8 cellular contexts compared by ENCODE assay signal in the genomic region with DNA sequence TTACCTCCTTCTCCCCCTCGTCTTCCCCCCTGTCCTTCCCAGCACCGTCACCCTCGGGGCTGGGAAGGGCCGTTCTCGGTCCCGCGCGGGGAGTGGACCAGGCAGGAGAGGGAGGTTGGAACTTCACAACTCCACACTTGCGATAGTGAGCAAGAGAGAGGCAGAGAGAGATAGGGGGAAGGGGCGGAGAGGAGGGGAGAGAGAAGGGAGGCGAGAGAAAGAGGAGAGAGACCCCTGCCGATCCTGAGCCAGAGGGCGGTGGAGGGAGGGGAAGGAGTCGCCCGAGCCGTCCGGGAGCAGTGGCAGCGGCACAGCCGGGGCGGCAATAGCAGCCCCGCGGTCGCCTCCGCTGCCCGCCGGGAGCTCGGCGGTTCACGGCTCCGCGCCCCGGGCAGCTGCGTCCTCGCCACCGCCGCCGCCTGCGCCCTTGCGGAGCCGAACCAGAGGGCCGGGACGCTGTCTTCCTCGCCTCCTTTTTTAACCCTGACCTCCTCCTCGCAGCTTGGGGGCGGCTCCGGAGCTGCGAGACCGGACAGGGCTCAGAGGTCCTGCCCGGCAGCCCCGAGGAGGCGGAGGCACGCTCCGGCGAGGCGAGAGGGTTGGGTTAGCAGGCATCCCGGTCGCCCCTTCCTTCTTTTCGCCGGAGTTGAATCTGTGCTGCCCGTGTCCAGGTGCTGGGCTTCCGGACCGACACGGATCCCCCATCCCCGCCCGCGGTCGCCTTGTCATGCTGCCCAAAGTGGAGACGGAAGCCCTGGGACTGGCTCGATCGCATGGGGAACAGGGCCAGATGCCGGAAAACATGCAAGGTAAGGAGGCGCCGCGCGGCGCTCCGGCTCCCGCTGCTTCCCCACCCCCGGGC. TPM values are rescaled to one million over a fixed set of nuclear protein-coding genes. Genes with fewer than 3 reads are reported as not detected.
DNase-seq lines count a peak whose midpoint lies in the region; FAIRE-seq and TF ChIP-seq lines count a peak whose summit lies in the region.

No MANE protein-coding gene starts in this region.

- no peaks in the 10 kb centered on the region for H3K9me3 Mint-ChIP-seq in activated naive CD8-positive, alpha-beta T cell treated with anti-CD3 and anti-CD28 coated beads for 36 hours

- H3K4me3 ChIP-seq in NB4 (ENCODE audit: low read depth, low read length) (peak overlapping the region; percentile 28), iPS-18c (ENCODE audit: insufficient read depth, low read depth, low read length) (peak overlapping the region; percentile 61)

- H3K36me3 Mint-ChIP-seq in activated naive CD8-positive, alpha-beta T cell treated with anti-CD3 and anti-CD28 coated beads for 36 hours: no peaks in the 10 kb centered on the region

- no peaks in the 10 kb centered on the region for H3K9me3 ChIP-seq in iPS-18c (ENCODE audit: control insufficient read depth, insufficient read depth, low read length)

- peak overlapping the region; percentile 69 for H3K4me3 Mint-ChIP-seq in activated naive CD8-positive, alpha-beta T cell treated with anti-CD3 and anti-CD28 coated beads for 36 hours

- TF ChIP-seq POLR2A in NB4 (IDR thresholded peaks at IDR 0.05; ENCODE audit: extremely low read depth, insufficient read length) (no peak), GM12892 (IDR thresholded peaks at IDR 0.05; ENCODE audit: low read depth, low read length) (no peak)

- no peak for FAIRE-seq in GM12892 (lab: Jason Lieb, UNC)

- no peak for TF ChIP-seq CTCF in NB4 (IDR thresholded peaks at IDR 0.05; ENCODE audit: low read depth, low read length)

- peaks cover 45% of the 10 kb centered on the region for H3K27me3 Mint-ChIP-seq in activated naive CD8-positive, alpha-beta T cell treated with anti-CD3 and anti-CD28 coated beads for 36 hours

- DNase-seq in NCI-H2227 (lab: John Stamatoyannopoulos, UW; ENCODE audit: unreplicated experiment): peak; percentile 29
- no peak for DNase-seq in NCI-H2227 treated with DMSO at 0.1 percent for 48 hours (lab: John Stamatoyannopoulos, UW)
- DNase-seq in NB4 (ENCODE audit: low read depth): peak; percentile 52
- DNase-seq in activated naive CD8-positive, alpha-beta T cell treated with anti-CD3 and anti-CD28 coated beads for 36 hours: peak; percentile 39
- peak; percentile 52 for DNase-seq in stimulated activated CD8-positive, alpha-beta memory T cell treated with anti-CD3 and anti-CD28 coated beads, Interleukin-4, amount 100 ng/mL, for 48 hours
- no peak for DNase-seq in GM12892 (ENCODE audit: insufficient read length)
- DNase-seq in stimulated activated naive CD4-positive, alpha-beta T cell treated with Interleukin-2 at 50 U/mL for 16 hours (lab: John Stamatoyannopoulos, UW): no peak

- H3K4me1 Mint-ChIP-seq in activated naive CD8-positive, alpha-beta T cell treated with anti-CD3 and anti-CD28 coated beads for 36 hours: peaks cover 35% of the 10 kb centered on the region

- no peak overlapping the region for H3K27ac Mint-ChIP-seq in activated naive CD8-positive, alpha-beta T cell treated with anti-CD3 and anti-CD28 coated beads for 36 hours

RNA-seq across cellular contexts. Expression of gene NR5A2, which starts 11.7 kb away (rescaled TPM):
- under 1 TPM; 0.06 to 0.08 TPM for total RNA-seq in activated naive CD8-positive, alpha-beta T cell treated with anti-CD3 and anti-CD28 coated beads for 36 hours
- polyA plus RNA-seq in GM12892 (2012; ENCODE audit: missing spikeins): 0.38 TPM

Comparison
In these comparisons a context has a peak if more than half of its experiments do, and no peak if none do; other contexts are left out.
1. DNase-seq: peak in NCI-H2227 (single experiment), NB4 (single experiment), activated naive CD8-positive, alpha-beta T cell treated with anti-CD3 and anti-CD28 coated beads for 36 hours (single experiment) and stimulated activated CD8-positive, alpha-beta memory T cell treated with anti-CD3 and anti-CD28 coated beads, Interleukin-4, amount 100 ng/mL, for 48 hours (single experiment); none in NCI-H2227 treated with DMSO at 0.1 percent for 48 hours (single experiment), GM12892 (single experiment) and stimulated activated naive CD4-positive, alpha-beta T cell treated with Interleukin-2 at 50 U/mL for 16 hours (single experiment).